In genomic region chr6:4941782-4942672, GRCh38 we compare ENCODE assay signal across 8 cellular contexts.
DNase-seq lines count a peak whose midpoint lies in the region; ATAC-seq, FAIRE-seq and TF ChIP-seq lines count a peak whose summit lies in the region.

No MANE protein-coding gene starts in this region.

- no peaks in the 10 kb centered on the region for H3K27me3 Mint-ChIP-seq in activated naive CD4-positive, alpha-beta T cell treated with anti-CD3 and anti-CD28 coated beads, Interleukin-2, amount 10 ng/mL, durations not matched to agents 7 days and 5 days
- H3K27me3 Mint-ChIP-seq in astrocyte (ENCODE audit: low read depth, unreplicated experiment), result no peaks in the 10 kb centered on the region

- H3K4me1 Mint-ChIP-seq in activated naive CD4-positive, alpha-beta T cell treated with anti-CD3 and anti-CD28 coated beads, Interleukin-2, amount 10 ng/mL, durations not matched to agents 7 days and 5 days, result peaks cover 28% of the 10 kb centered on the region
- peaks cover 51% of the 10 kb centered on the region for H3K4me1 Mint-ChIP-seq in astrocyte (ENCODE audit: low read depth, unreplicated experiment)

- peak; percentile 53 for ATAC-seq in HG03097 (IDR thresholded peaks at IDR 0.05; ENCODE audit: low FRiP score, unreplicated experiment)
- peak; percentile 90 for ATAC-seq in left lobe of liver

- no peaks in the 10 kb centered on the region for H3K36me3 ChIP-seq in astrocyte (ENCODE audit: insufficient read depth, low read length)

- peaks cover 25% of the 10 kb centered on the region for H4K20me1 ChIP-seq in astrocyte (ENCODE audit: insufficient read depth, low read length)

- H3K36me3 Mint-ChIP-seq in activated naive CD4-positive, alpha-beta T cell treated with anti-CD3 and anti-CD28 coated beads, Interleukin-2, amount 10 ng/mL, durations not matched to agents 7 days and 5 days, result peaks cover 2% of the 10 kb centered on the region
- peaks cover 20% of the 10 kb centered on the region for H3K36me3 Mint-ChIP-seq in astrocyte (ENCODE audit: low read depth, unreplicated experiment)

- no peaks in the 10 kb centered on the region for H3K27me3 ChIP-seq in astrocyte (ENCODE audit: insufficient read depth, low read length)

- H3K9me3 Mint-ChIP-seq in activated naive CD4-positive, alpha-beta T cell treated with anti-CD3 and anti-CD28 coated beads, Interleukin-2, amount 10 ng/mL, durations not matched to agents 7 days and 5 days, result no peaks in the 10 kb centered on the region
- no peaks in the 10 kb centered on the region for H3K9me3 Mint-ChIP-seq in astrocyte (ENCODE audit: unreplicated experiment)

- CTCF ChIA-PET in activated naive CD4-positive, alpha-beta T cell treated with anti-CD3 and anti-CD28 coated beads, Interleukin-2, amount 10 ng/mL, durations not matched to agents 7 days and 5 days (lab: Charles Lee), result interaction anchor here (1.6 kb wide), 1 partner anchor 21 kb away, joined by 3 read pairs; no protein-coding TSS in a partner anchor

- peak overlapping the region; percentile 13 for H3K9ac ChIP-seq in astrocyte (ENCODE audit: low read length)

- H3K4me1 ChIP-seq in astrocyte (ENCODE audit: insufficient read depth, low read length), result peaks cover 30% of the 10 kb centered on the region

- DNase-seq in activated naive CD4-positive, alpha-beta T cell treated with Interleukin-2 at 50 U/mL for 16 hours, result peak; percentile 60
- DNase-seq in activated naive CD4-positive, alpha-beta T cell treated with anti-CD3 and anti-CD28 coated beads, Interleukin-2, amount 10 ng/mL, durations not matched to agents 7 days and 5 days, result no peak
- DNase-seq in RCC 7860 (ENCODE audit: low spot score) (peak; percentile 95), astrocyte (ENCODE audit: low read depth) (peak; percentile 96), left lobe of liver (ENCODE audit: low spot score) (no peak), GDM1 (lab: John Stamatoyannopoulos, UW) (no peak)
- DNase-seq in stimulated activated CD8-positive, alpha-beta memory T cell treated with anti-CD3 and anti-CD28 coated beads, Interleukin-7, amount 100 ng/mL, for 4 hours (ENCODE audit: low read depth in 2 of 2), result peak; percentile 24 to 50

- H3K4me3 ChIP-seq in astrocyte (ENCODE audit: insufficient read depth, low read depth, low read length), result peak overlapping the region; percentile 12

- H2AFZ ChIP-seq in astrocyte (ENCODE audit: low read depth, low read length), result no peak overlapping the region

- H3K4me3 Mint-ChIP-seq in activated naive CD4-positive, alpha-beta T cell treated with anti-CD3 and anti-CD28 coated beads, Interleukin-2, amount 10 ng/mL, durations not matched to agents 7 days and 5 days, result no peak overlapping the region
- H3K4me3 Mint-ChIP-seq in astrocyte (ENCODE audit: unreplicated experiment), result no peak overlapping the region

- no peaks in the 10 kb centered on the region for H3K9me3 ChIP-seq in astrocyte (ENCODE audit: insufficient read depth, low read depth, low read length)

- TF ChIP-seq CTCF in astrocyte (IDR thresholded peaks at IDR 0.05; ENCODE audit: insufficient read depth, low read depth, low read length), result no peak

- H3K79me2 ChIP-seq in astrocyte (ENCODE audit: insufficient read depth, low read length), result no peaks in the 10 kb centered on the region

- H3K27ac ChIP-seq in astrocyte (ENCODE audit: low read depth, low read length), result peak overlapping the region; percentile 48

- no peak overlapping the region for H3K27ac Mint-ChIP-seq in activated naive CD4-positive, alpha-beta T cell treated with anti-CD3 and anti-CD28 coated beads, Interleukin-2, amount 10 ng/mL, durations not matched to agents 7 days and 5 days
- peak overlapping the region; percentile 94 for H3K27ac Mint-ChIP-seq in astrocyte (ENCODE audit: unreplicated experiment)

- FAIRE-seq in RCC 7860 (lab: Jason Lieb, UNC) (peak; percentile 97), astrocyte (lab: Jason Lieb, UNC) (peak; percentile 73)

- H3K4me2 ChIP-seq in astrocyte (ENCODE audit: low read length), result peak overlapping the region; percentile 59

Comparison
In these comparisons a context has a peak if more than half of its experiments do, and no peak if none do; other contexts are left out.
1. DNase-seq: peak in activated naive CD4-positive, alpha-beta T cell treated with Interleukin-2 at 50 U/mL for 16 hours (single experiment), RCC 7860 (single experiment), astrocyte (single experiment) and stimulated activated CD8-positive, alpha-beta memory T cell treated with anti-CD3 and anti-CD28 coated beads, Interleukin-7, amount 100 ng/mL, for 4 hours (2 of 2); none in activated naive CD4-positive, alpha-beta T cell treated with anti-CD3 and anti-CD28 coated beads, Interleukin-2, amount 10 ng/mL, durations not matched to agents 7 days and 5 days (single experiment), left lobe of liver (single experiment) and GDM1 (single experiment).